ENCODE assay signal across 10 cellular contexts in genomic region chr16:1380195-1380594, GRCh38. TPM values are rescaled to one million over a fixed set of nuclear protein-coding genes. Genes with fewer than 3 reads are reported as not detected.
DNase-seq lines count a peak whose midpoint lies in the region; ATAC-seq and TF ChIP-seq lines count a peak whose summit lies in the region.
"Had no signal": no experiment of that assay in that cellular context is flagged by ENCODE, and none has a peak within 500 bp of the region (broad histone marks: within the 10 kb centered on the region; RNA-seq: fewer than 3 reads in every experiment).

No MANE protein-coding gene starts in this region.

- H3K23ac ChIP-seq in neuronal stem cell (ENCODE audit: low read depth, low read length, poor library complexity): no peak overlapping the region

- H2BK15ac ChIP-seq in neuronal stem cell (ENCODE audit: low read length): no peak overlapping the region

- DNase-seq in T-helper 1 cell (no peak), neuronal stem cell (ENCODE audit: low spot score) (no peak), superior temporal gyrus (ENCODE audit: extremely low spot score) (no peak)
- DNase-seq: cortex of kidney, tibial artery had no signal

- H3K4me2 ChIP-seq in OCI-LY1 (ENCODE audit: low read length): peak overlapping the region; percentile 92
- H3K4me2 ChIP-seq in neuronal stem cell (ENCODE audit: insufficient read depth, low read length, poor library complexity, severe bottlenecking): peak overlapping the region; percentile 69

- no peak overlapping the region for H3K18ac ChIP-seq in neuronal stem cell (ENCODE audit: low read length)

- no peak overlapping the region for H4K8ac ChIP-seq in neuronal stem cell (ENCODE audit: low read depth, low read length)

- H2BK120ac ChIP-seq in neuronal stem cell (ENCODE audit: low read depth, low read length): no peak overlapping the region

- H3K27me3 ChIP-seq in OCI-LY1 (ENCODE audit: insufficient read depth, low read length) (no peaks in the 10 kb centered on the region), duodenal mucosa (ENCODE audit: control insufficient read depth in 1 of 2, insufficient read depth in 2 of 2, low read length in 2 of 2) (no peaks in the 10 kb centered on the region), neuronal stem cell (ENCODE audit: control insufficient read depth in 3 of 3, insufficient read depth in 3 of 3, low read depth in 1 of 3, low read length in 3 of 3) (no peaks in the 10 kb centered on the region)
- H3K27me3 ChIP-seq: tibial artery had no signal

- no peak for ATAC-seq in GM21737 (IDR thresholded peaks at IDR 0.05; ENCODE audit: unreplicated experiment)
- ATAC-seq in GM21717 (IDR thresholded peaks at IDR 0.05; ENCODE audit: unreplicated experiment): no peak

- H4K91ac ChIP-seq in neuronal stem cell (ENCODE audit: low read depth, low read length, poor library complexity): no peak overlapping the region

- no peak overlapping the region for H2BK5ac ChIP-seq in neuronal stem cell (ENCODE audit: low read length)

- H3K36me3 ChIP-seq in OCI-LY1 (ENCODE audit: insufficient read depth, low read length) (peaks cover 16% of the 10 kb centered on the region), duodenal mucosa (ENCODE audit: control insufficient read depth in 1 of 2, insufficient read depth in 2 of 2, low read length in 2 of 2) (peaks cover 0 to 26% of the 10 kb centered on the region in 2 donors), neuronal stem cell (replicated peaks in 1 of 2; ENCODE audit: control insufficient read depth in 2 of 2, insufficient read depth in 2 of 2, low read length in 2 of 2) (peaks cover 2 to 9% of the 10 kb centered on the region in 2 donors)

- H3K4ac ChIP-seq in neuronal stem cell (ENCODE audit: low read length): no peak overlapping the region

- H3K27ac ChIP-seq in OCI-LY1 (ENCODE audit: low read depth, low read length, poor library complexity, severe bottlenecking): no peak overlapping the region
- no peak overlapping the region for H3K27ac ChIP-seq in duodenal mucosa (ENCODE audit: low read depth, low read length)
- no peak overlapping the region for H3K27ac ChIP-seq in neuronal stem cell (replicated peaks; ENCODE audit: low read length)

- H4K20me1 ChIP-seq in OCI-LY1 (ENCODE audit: insufficient read depth, low read length): no peaks in the 10 kb centered on the region

- H3K4me1 ChIP-seq in OCI-LY1 (ENCODE audit: insufficient read depth, low read length, severe bottlenecking): peaks cover 23% of the 10 kb centered on the region
- H3K4me1 ChIP-seq in duodenal mucosa (ENCODE audit: control insufficient read depth in 1 of 2, insufficient read depth in 2 of 2, low read length in 2 of 2): peaks cover 8 to 9% of the 10 kb centered on the region in 2 donors
- H3K4me1 ChIP-seq in neuronal stem cell (ENCODE audit: control insufficient read depth in 2 of 2, insufficient read depth in 1 of 2, low read depth in 1 of 2, low read length in 2 of 2): peaks cover 2 to 14% of the 10 kb centered on the region in 2 donors

- H3K27me3 Mint-ChIP-seq in T-helper 1 cell treated with Interleukin-12 subunit alpha and Interleukin-12 subunit beta and Interleukin-4 antibody, amounts not matched to agents 30 μg/mL and 1 μg/mL, for 36 hours (ENCODE audit: low read depth): no peaks in the 10 kb centered on the region

- no peak for TF ChIP-seq CTCF in OCI-LY1 (IDR thresholded peaks at IDR 0.05; ENCODE audit: low read length)

- peak overlapping the region; percentile 34 for H3K27ac Mint-ChIP-seq in T-helper 1 cell treated with Interleukin-12 subunit alpha and Interleukin-12 subunit beta and Interleukin-4 antibody, amounts not matched to agents 30 μg/mL and 1 μg/mL, for 36 hours

- peaks cover 7% of the 10 kb centered on the region for H3K36me3 Mint-ChIP-seq in T-helper 1 cell treated with Interleukin-12 subunit alpha and Interleukin-12 subunit beta and Interleukin-4 antibody, amounts not matched to agents 30 μg/mL and 1 μg/mL, for 36 hours (ENCODE audit: low read depth)

- peaks cover 20% of the 10 kb centered on the region for H3K79me1 ChIP-seq in neuronal stem cell (ENCODE audit: low read depth, low read length)

- H2AK5ac ChIP-seq in neuronal stem cell (ENCODE audit: low read depth, low read length): peak overlapping the region; percentile 61

- peak overlapping the region; percentile 42 for H3K9ac ChIP-seq in OCI-LY1 (ENCODE audit: low read length)
- no peak overlapping the region for H3K9ac ChIP-seq in duodenal mucosa (ENCODE audit: low read depth in 1 of 2, low read length in 2 of 2)
- no peak overlapping the region for H3K9ac ChIP-seq in neuronal stem cell (ENCODE audit: low read depth, low read length, poor library complexity)

- H3K9me3 ChIP-seq in OCI-LY1 (ENCODE audit: low read length): no peaks in the 10 kb centered on the region
- no peaks in the 10 kb centered on the region for H3K9me3 ChIP-seq in duodenal mucosa (ENCODE audit: control insufficient read depth in 1 of 2, low read length in 2 of 2)
- no peaks in the 10 kb centered on the region for H3K9me3 ChIP-seq in neuronal stem cell (replicated peaks in 1 of 2; ENCODE audit: control insufficient read depth in 2 of 2, insufficient read depth in 1 of 2, low read depth in 1 of 2, low read length in 2 of 2)
- H3K9me3 ChIP-seq: tibial artery had no signal

- no peaks in the 10 kb centered on the region for H3F3A ChIP-seq in OCI-LY1 (ENCODE audit: insufficient read depth, low read length)

- H3K4me3 Mint-ChIP-seq in T-helper 1 cell treated with Interleukin-12 subunit alpha and Interleukin-12 subunit beta and Interleukin-4 antibody, amounts not matched to agents 30 μg/mL and 1 μg/mL, for 36 hours: peak overlapping the region; percentile 72

- H2AFZ ChIP-seq in OCI-LY1 (ENCODE audit: low read length) (no peak overlapping the region), neuronal stem cell (ENCODE audit: low read length) (peak overlapping the region; percentile 84)

- peaks cover 9% of the 10 kb centered on the region for H3K79me2 ChIP-seq in OCI-LY1 (ENCODE audit: insufficient read depth, low read length)

- WGBS in neuronal stem cell (ENCODE audit: extremely low coverage in 2 of 2, insufficient read length in 2 of 2, insufficient replicate concordance in 1 of 2), 2 donors: no CpG with 5 or more reads among the region's 10 CpGs

- no peak overlapping the region for H2BK12ac ChIP-seq in neuronal stem cell (ENCODE audit: low read length)

- H3K14ac ChIP-seq in neuronal stem cell (ENCODE audit: low read length): no peak overlapping the region

- H3K9me2 ChIP-seq in OCI-LY1 (ENCODE audit: low read depth, low read length): no peaks in the 10 kb centered on the region

- no peaks in the 10 kb centered on the region for H3K9me3 Mint-ChIP-seq in T-helper 1 cell treated with Interleukin-12 subunit alpha and Interleukin-12 subunit beta and Interleukin-4 antibody, amounts not matched to agents 30 μg/mL and 1 μg/mL, for 36 hours

- H3K4me3 ChIP-seq in OCI-LY1 (ENCODE audit: low read depth, low read length, poor library complexity, severe bottlenecking) (peak overlapping the region; percentile 86), duodenal mucosa (ENCODE audit: low read depth in 1 of 2, low read length in 2 of 2) (peak overlapping the region; percentile 43 to 52), neuronal stem cell (ENCODE audit: low read length in 2 of 2) (peak overlapping the region in 1 of 2 donors; percentile 52)

- peaks cover 15% of the 10 kb centered on the region for H3K4me1 Mint-ChIP-seq in T-helper 1 cell treated with Interleukin-12 subunit alpha and Interleukin-12 subunit beta and Interleukin-4 antibody, amounts not matched to agents 30 μg/mL and 1 μg/mL, for 36 hours (ENCODE audit: low read depth)

RNA-seq across cellular contexts. Expression of gene GNPTG, which starts 28.5 kb away (rescaled TPM):
- 14.7 TPM for polyA plus RNA-seq in neuronal stem cell (2013, experiment 1 of 2)
- polyA plus RNA-seq in neuronal stem cell (2013, experiment 2 of 2): 13.2 TPM

RNA-seq across cellular contexts. Expression of gene TSR3, which starts 28.5 kb away (rescaled TPM):
- polyA plus RNA-seq in neuronal stem cell (2013, experiment 1 of 2): 32.4 TPM
- 29.6 TPM for polyA plus RNA-seq in neuronal stem cell (2013, experiment 2 of 2)

RNA-seq across cellular contexts. Expression of gene UNKL, which starts 34.3 kb away (rescaled TPM):
- polyA plus RNA-seq in neuronal stem cell (2013, experiment 1 of 2): 14.1 TPM
- 14.2 TPM for polyA plus RNA-seq in neuronal stem cell (2013, experiment 2 of 2)

RNA-seq across cellular contexts. Expression of gene UQCC4, which starts 40.4 kb away (rescaled TPM):
- polyA plus RNA-seq in neuronal stem cell (2013, experiment 1 of 2): 15.5 TPM
- polyA plus RNA-seq in neuronal stem cell (2013, experiment 2 of 2): 14.7 TPM

RNA-seq across cellular contexts. Expression of gene BAIAP3, which starts 46.8 kb away (rescaled TPM):
- polyA plus RNA-seq in neuronal stem cell (2013, experiment 1 of 2): 3.1 TPM
- polyA plus RNA-seq in neuronal stem cell (2013, experiment 2 of 2): 2.9 TPM
